Comparison of ENCODE assay signal across 22 cellular contexts in the genomic region with DNA sequence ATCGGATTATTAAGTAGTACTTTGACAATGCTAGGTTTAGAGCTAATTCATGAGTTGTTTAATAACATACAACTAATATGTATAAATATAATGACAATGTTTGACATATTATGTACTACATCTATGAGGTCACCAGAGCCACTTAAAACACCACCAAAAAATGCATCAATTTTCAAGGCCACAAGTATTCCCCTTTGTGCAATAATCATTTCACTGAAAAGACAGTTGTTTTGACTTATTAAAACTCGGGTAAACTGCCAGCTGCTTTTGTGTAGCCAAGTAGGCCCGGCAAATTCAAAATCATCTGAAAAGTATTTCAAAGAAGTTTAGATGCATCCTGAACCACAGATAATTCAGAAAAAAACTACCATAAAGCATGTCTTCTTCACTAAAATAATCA.
"Had no signal": no experiment of that assay in that cellular context is flagged by ENCODE, and none has a peak within 500 bp of the region (broad histone marks: within the 10 kb centered on the region; RNA-seq: fewer than 3 reads in every experiment).

No MANE protein-coding gene starts in this region.

- H3K36me3 ChIP-seq: breast epithelium had no signal

- ATAC-seq: activated CD8-positive, alpha-beta T cell treated with anti-CD3 and anti-CD28 coated beads, Interleukin-2, amount 10 ng/mL, durations not matched to agents 7 days and 5 days; WTC11 had no signal

- H3K27me3 ChIP-seq: breast epithelium, MG63, SJSA1 had no signal

- H3K4me3 ChIP-seq: breast epithelium, MG63, SJSA1 had no signal

- H3K4me1 ChIP-seq: breast epithelium had no signal

- H3K9me3 ChIP-seq: MG63, SJSA1 had no signal

- H3K27ac ChIP-seq: breast epithelium, SJSA1 had no signal

- DNase-seq: activated CD4-positive, alpha-beta T cell treated with anti-CD3 and anti-CD28 coated beads for 48 hours; activated CD4-positive, alpha-beta T cell treated with anti-CD3 and anti-CD28 coated beads, Interleukin-2, amount 50 U/mL, for 4 hours; activated CD4-positive, CD25-positive, alpha-beta regulatory T cell treated with anti-CD3 and anti-CD28 coated beads, Interleukin-2, amount 50 U/mL, for 72 hours; activated CD8-positive, alpha-beta memory T cell treated with anti-CD3 and anti-CD28 coated beads, Interleukin-2, amount 50 U/mL, for 48 hours; activated CD8-positive, alpha-beta T cell treated with anti-CD3 and anti-CD28 coated beads, Interleukin-2, amount 10 ng/mL, durations not matched to agents 7 days and 5 days; activated naive CD4-positive, alpha-beta T cell treated with anti-CD3 and anti-CD28 coated beads, Interleukin-2, amount 50 U/mL, for 16 hours; activated naive CD8-positive, alpha-beta T cell treated with anti-CD3 and anti-CD28 coated beads, Interleukin-2, amount 10 ng/mL, durations not matched to agents 7 days and 5 days; activated T-cell treated with anti-CD3 and anti-CD28 coated beads, Interleukin-2, amount 50 U/mL, for 1 hour; aorta; caudate nucleus; MG63; MV-4-11; NCI-H1092 treated with DMSO at 0.1 percent for 48 hours; NCI-H1417 treated with DMSO at 0.1 percent for 48 hours; NCI-H1694; NCI-H2029; NCI-H510A treated with DMSO at 0.1 percent for 48 hours; NCI-H69; SHP77 had no signal
